8 cellular contexts compared by ENCODE assay signal in genomic region chr5:66828046-66828550, GRCh38.
DNase-seq lines count a peak whose midpoint lies in the region; ATAC-seq and TF ChIP-seq lines count a peak whose summit lies in the region.

No MANE protein-coding gene starts in this region.

- no peak overlapping the region for H3K23ac ChIP-seq in trophoblast cell (ENCODE audit: low read length)

- H3K4ac ChIP-seq in trophoblast cell (ENCODE audit: low read depth, low read length) = no peak overlapping the region

- H2BK120ac ChIP-seq in trophoblast cell (ENCODE audit: insufficient read depth, low read length, poor library complexity) = no peak overlapping the region

- H3K79me1 ChIP-seq in trophoblast cell (ENCODE audit: low read length) = no peaks in the 10 kb centered on the region

- no peaks in the 10 kb centered on the region for H3K36me3 ChIP-seq in OCI-LY3 (replicated peaks; ENCODE audit: low read depth, low read length)
- H3K36me3 ChIP-seq in trophoblast cell (ENCODE audit: control insufficient read depth in 1 of 2, insufficient read depth in 2 of 2, low read length in 2 of 2) = no peaks in the 10 kb centered on the region

- H3K79me2 ChIP-seq in OCI-LY3 (ENCODE audit: low read length) (no peaks in the 10 kb centered on the region), trophoblast cell (ENCODE audit: control insufficient read depth, insufficient read depth, low read length, poor library complexity) (no peaks in the 10 kb centered on the region)

- no peak overlapping the region for H3K14ac ChIP-seq in trophoblast cell (ENCODE audit: low read length)

- no peak for DNase-seq in fibroblast of the aortic adventitia (ENCODE audit: low read depth)
- DNase-seq in trophoblast cell = no peak
- no peak for DNase-seq in NCI-H2081 treated with DMSO at 0.1 percent for 48 hours (lab: John Stamatoyannopoulos, UW)
- no peak for DNase-seq in stimulated activated CD4-positive, alpha-beta T cell treated with anti-CD3 and anti-CD28 coated beads, Interleukin-12 subunit alpha, Interleukin-12 subunit beta, amount 100 ng/mL, for 4 hours
- DNase-seq in GOT3 (lab: John Stamatoyannopoulos, UW) = no peak

- H3K9me3 ChIP-seq in OCI-LY3 (ENCODE audit: insufficient read depth, low read length) (no peaks in the 10 kb centered on the region), trophoblast cell (ENCODE audit: insufficient read depth, low read depth, low read length) (no peaks in the 10 kb centered on the region)

- H3K4me1 ChIP-seq in OCI-LY3 (ENCODE audit: low read length) (peaks cover 13% of the 10 kb centered on the region), trophoblast cell (ENCODE audit: control insufficient read depth in 1 of 2, insufficient read depth in 2 of 2, low read length in 2 of 2) (peaks cover 3 to 11% of the 10 kb centered on the region in 2 experiments)

- H3K4me2 ChIP-seq in OCI-LY3 (ENCODE audit: low read length) (peak overlapping the region; percentile 48), trophoblast cell (ENCODE audit: low read length) (peak overlapping the region; percentile 61)

- no peak overlapping the region for H2AK5ac ChIP-seq in trophoblast cell (ENCODE audit: low read length)

- no CpG with 5 or more reads among the region's 5 CpGs for WGBS in trophoblast cell (ENCODE audit: extremely low coverage, insufficient coverage, insufficient read length)

- H3K27me3 ChIP-seq in OCI-LY3 (ENCODE audit: low read depth, low read length) (peaks cover 52% of the 10 kb centered on the region), trophoblast cell (ENCODE audit: insufficient read depth, low read length) (no peaks in the 10 kb centered on the region)

- peak overlapping the region; percentile 50 for H3K4me3 ChIP-seq in OCI-LY3 (ENCODE audit: low read length)
- H3K4me3 ChIP-seq in fibroblast of the aortic adventitia (ENCODE audit: low read depth, low read length) = peak overlapping the region; percentile 65
- H3K4me3 ChIP-seq in trophoblast cell (ENCODE audit: low read depth, low read length) = no peak overlapping the region

- H2BK5ac ChIP-seq in trophoblast cell (ENCODE audit: low read depth, low read length, poor library complexity) = no peak overlapping the region

- H4K12ac ChIP-seq in trophoblast cell (ENCODE audit: low read depth, low read length) = no peak overlapping the region

- no peak overlapping the region for H3K27ac ChIP-seq in OCI-LY3 (ENCODE audit: low read length)
- no peak overlapping the region for H3K27ac ChIP-seq in trophoblast cell (ENCODE audit: low read depth, low read length)

- H3K9ac ChIP-seq in OCI-LY3 (ENCODE audit: low read length) = no peak overlapping the region
- no peak overlapping the region for H3K9ac ChIP-seq in trophoblast cell (ENCODE audit: low read length)

- H3K18ac ChIP-seq in trophoblast cell (ENCODE audit: low read length) = no peak overlapping the region

- TF ChIP-seq CTCF in OCI-LY3 (IDR thresholded peaks at IDR 0.05; ENCODE audit: low read depth, low read length) = no peak
- no peak for TF ChIP-seq CTCF in fibroblast of the aortic adventitia (IDR thresholded peaks at IDR 0.05; ENCODE audit: insufficient read depth, low read length)

- no peak overlapping the region for H2BK12ac ChIP-seq in trophoblast cell (ENCODE audit: low read length)

- ATAC-seq in GM19438 (IDR thresholded peaks at IDR 0.05; ENCODE audit: low read depth, unreplicated experiment) = peak; percentile 13
- no peak for ATAC-seq in HG02763 (IDR thresholded peaks at IDR 0.05; ENCODE audit: unreplicated experiment)

- H4K8ac ChIP-seq in trophoblast cell (ENCODE audit: low read depth, low read length) = no peak overlapping the region

- no peak overlapping the region for H4K91ac ChIP-seq in trophoblast cell (ENCODE audit: low read depth, low read length)

- no peaks in the 10 kb centered on the region; the same call in 1 of the 2 replicates for H4K20me1 ChIP-seq in OCI-LY3 (ENCODE audit: insufficient read depth, low read length)

- H2AFZ ChIP-seq in OCI-LY3 (ENCODE audit: low read depth, low read length) (no peak overlapping the region), trophoblast cell (ENCODE audit: insufficient read depth, low read length, poor library complexity) (no peak overlapping the region)
